In genomic region chr20:53364617-53365016, GRCh38 we compare ENCODE assay signal across 20 cellular contexts.
DNase-seq lines count a peak whose midpoint lies in the region; TF ChIP-seq lines count a peak whose summit lies in the region.
"Had no signal": no experiment of that assay in that cellular context is flagged by ENCODE, and none has a peak within 500 bp of the region (broad histone marks: within the 10 kb centered on the region; RNA-seq: fewer than 3 reads in every experiment).

No MANE protein-coding gene starts in this region.

- H3F3A ChIP-seq in smooth muscle cell (ENCODE audit: low read depth) = no peaks in the 10 kb centered on the region

- no peaks in the 10 kb centered on the region for H4K20me1 ChIP-seq in smooth muscle cell (ENCODE audit: low read depth)

- H3K27me3 ChIP-seq in esophagus muscularis mucosa (no peaks in the 10 kb centered on the region), smooth muscle cell (ENCODE audit: low read depth) (no peaks in the 10 kb centered on the region)

- no peaks in the 10 kb centered on the region for H3K79me2 ChIP-seq in smooth muscle cell (ENCODE audit: low read depth)

- H3K4me2 ChIP-seq in smooth muscle cell = no peak overlapping the region
- H3K4me2 ChIP-seq: SK-N-SH had no signal

- H3K4me3 ChIP-seq in esophagus muscularis mucosa = no peak overlapping the region
- no peak overlapping the region for H3K4me3 ChIP-seq in smooth muscle cell
- H3K4me3 ChIP-seq: K562 had no signal

- TF ChIP-seq EP300 in esophagus muscularis mucosa (IDR thresholded peaks at IDR 0.05) = no peak

- intact Hi-C loops in esophagus muscularis mucosa (cut with DNase I) = no loop called here

- 78% methylated on average over 2 of the region's 5 CpGs for WGBS in esophagus muscularis mucosa
- 96% methylated on average over 5 of the region's 5 CpGs for WGBS in smooth muscle cell (ENCODE audit: low lambda C conversion rate)

- H3K9ac ChIP-seq in smooth muscle cell (ENCODE audit: low read depth) = no peak overlapping the region
- H3K9ac ChIP-seq: SK-N-SH had no signal

- no peak overlapping the region for H3K27ac ChIP-seq in esophagus muscularis mucosa (replicated peaks in 1 of 4)
- no peak overlapping the region for H3K27ac ChIP-seq in smooth muscle cell (ENCODE audit: low read depth)

- H3K36me3 ChIP-seq in esophagus muscularis mucosa (no peaks in the 10 kb centered on the region), smooth muscle cell (ENCODE audit: low read depth) (no peaks in the 10 kb centered on the region)

- H3K4me1 ChIP-seq in esophagus muscularis mucosa (peaks cover 0 to 3% (median 0%) of the 10 kb centered on the region in 4 donors), smooth muscle cell (ENCODE audit: low read depth) (peaks cover 12% of the 10 kb centered on the region)

- in situ Hi-C loops in G401 (cut with HindIII; ENCODE audit: low sequenced_read_pairs) = no loop called here

- TF ChIP-seq CTCF in esophagus muscularis mucosa (IDR thresholded peaks at IDR 0.05) (no peak), smooth muscle cell (IDR thresholded peaks at IDR 0.05; ENCODE audit: borderline replicate concordance, insufficient read depth, poor library complexity, severe bottlenecking) (no peak)

- H2AFZ ChIP-seq in smooth muscle cell (ENCODE audit: low read depth) = no peak overlapping the region

- DNase-seq in G401 (ENCODE audit: low spot score) (peak; percentile 22), NCI-H446 treated with DMSO at 0.1 percent for 48 hours (lab: John Stamatoyannopoulos, UW) (peak; percentile 99), esophagus muscularis mucosa (ENCODE audit: extremely low spot score) (peak; percentile 89), pons (ENCODE audit: low spot score) (peak; percentile 46), smooth muscle cell (lab: John Stamatoyannopoulos, UW; ENCODE audit: unreplicated experiment) (no peak)
- no peak for DNase-seq in stimulated activated CD4-positive, alpha-beta T cell treated with anti-CD3 and anti-CD28 coated beads, Interleukin-15, amount 100 ng/mL, for 24 hours
- DNase-seq in activated naive CD4-positive, alpha-beta T cell treated with anti-CD3 and anti-CD28 coated beads, Interleukin-2, amount 50 U/mL, for 16 hours = no peak
- DNase-seq: 8988T; ACHN; Calu3; DMS79 treated with DMSO at 0.1 percent for 48 hours; NCI-H1417 treated with DMSO at 0.1 percent for 48 hours; NCI-H1694 treated with DMSO at 0.1 percent for 48 hours; NCI-H2227 treated with DMSO at 0.1 percent for 48 hours; NCI-H510A treated with DMSO at 0.1 percent for 48 hours; NCI-H748 treated with DMSO at 0.1 percent for 48 hours; NK-92 treated with Interleukin-12 subunit alpha and Interleukin-12 subunit beta, amount 100 ng/mL, for 24 hours; PC-3; SK-N-SH had no signal

- no peaks in the 10 kb centered on the region for H3K9me3 ChIP-seq in esophagus muscularis mucosa
- no peaks in the 10 kb centered on the region for H3K9me3 ChIP-seq in smooth muscle cell (replicated peaks; ENCODE audit: low read depth)
- H3K9me3 ChIP-seq: SK-N-SH had no signal

- TF ChIP-seq POLR2A in esophagus muscularis mucosa (IDR thresholded peaks at IDR 0.05; ENCODE audit: low read depth) = no peak

Comparison
In these comparisons a context has a peak if more than half of its experiments do, and no peak if none do; other contexts are left out.
1. DNase-seq: peak in G401 (single experiment), NCI-H446 treated with DMSO at 0.1 percent for 48 hours (single experiment), esophagus muscularis mucosa (single experiment) and pons (single experiment); none in smooth muscle cell (single experiment), stimulated activated CD4-positive, alpha-beta T cell treated with anti-CD3 and anti-CD28 coated beads, Interleukin-15, amount 100 ng/mL, for 24 hours (single experiment) and activated naive CD4-positive, alpha-beta T cell treated with anti-CD3 and anti-CD28 coated beads, Interleukin-2, amount 50 U/mL, for 16 hours (single experiment).